Comparison of ENCODE assay signal across 15 cellular contexts in the genomic region with DNA sequence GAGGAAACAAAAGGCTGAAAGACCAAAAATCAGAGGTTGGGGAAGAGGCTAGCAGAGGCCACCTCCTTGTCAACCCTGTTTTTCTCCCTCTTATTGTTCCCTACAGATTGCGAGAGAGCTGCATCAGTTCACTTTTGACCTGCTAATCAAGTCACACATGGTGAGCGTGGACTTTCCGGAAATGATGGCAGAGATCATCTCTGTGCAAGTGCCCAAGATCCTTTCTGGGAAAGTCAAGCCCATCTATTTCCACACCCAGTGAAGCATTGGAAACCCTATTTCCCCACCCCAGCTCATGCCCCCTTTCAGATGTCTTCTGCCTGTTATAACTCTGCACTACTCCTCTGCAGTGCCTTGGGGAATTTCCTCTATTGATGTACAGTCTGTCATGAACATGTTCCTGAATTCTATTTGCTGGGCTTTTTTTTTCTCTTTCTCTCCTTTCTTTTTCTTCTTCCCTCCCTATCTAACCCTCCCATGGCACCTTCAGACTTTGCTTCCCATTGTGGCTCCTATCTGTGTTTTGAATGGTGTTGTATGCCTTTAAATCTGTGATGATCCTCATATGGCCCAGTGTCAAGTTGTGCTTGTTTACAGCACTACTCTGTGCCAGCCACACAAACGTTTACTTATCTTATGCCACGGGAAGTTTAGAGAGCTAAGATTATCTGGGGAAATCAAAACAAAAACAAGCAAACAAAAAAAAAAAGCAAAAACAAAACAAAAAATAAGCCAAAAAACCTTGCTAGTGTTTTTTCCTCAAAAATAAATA.
DNase-seq lines count a peak whose midpoint lies in the region; ATAC-seq and TF ChIP-seq lines count a peak whose summit lies in the region.
"Had no signal": no experiment of that assay in that cellular context is flagged by ENCODE, and none has a peak within 500 bp of the region (broad histone marks: within the 10 kb centered on the region; RNA-seq: fewer than 3 reads in every experiment).

No MANE protein-coding gene starts in this region.

- TF ChIP-seq POLR2A in esophagus muscularis mucosa (IDR thresholded peaks at IDR 0.05; ENCODE audit: low read depth) (no peak), suprapubic skin (IDR thresholded peaks at IDR 0.05) (no peak)

- no peaks in the 10 kb centered on the region for H3K9me3 ChIP-seq in esophagus muscularis mucosa
- no peaks in the 10 kb centered on the region for H3K9me3 ChIP-seq in suprapubic skin

- TF ChIP-seq CTCF in esophagus muscularis mucosa (IDR thresholded peaks at IDR 0.05): no peak
- TF ChIP-seq CTCF in suprapubic skin (IDR thresholded peaks at IDR 0.05): no peak

- no peak overlapping the region for H3K27ac ChIP-seq in esophagus muscularis mucosa (replicated peaks in 1 of 4)
- peak overlapping the region; percentile 64 for H3K27ac ChIP-seq in suprapubic skin

- WGBS in esophagus muscularis mucosa: 67% methylated on average over 5 of the region's 5 CpGs
- WGBS in suprapubic skin: 52% methylated on average over 5 of the region's 5 CpGs

- TF ChIP-seq EP300 in esophagus muscularis mucosa (IDR thresholded peaks at IDR 0.05): no peak
- no peak for TF ChIP-seq EP300 in suprapubic skin (IDR thresholded peaks at IDR 0.05)

- H3K27me3 ChIP-seq in esophagus muscularis mucosa: no peaks in the 10 kb centered on the region
- no peaks in the 10 kb centered on the region for H3K27me3 ChIP-seq in suprapubic skin

- ATAC-seq in Right ventricle myocardium inferior: no peak

- peak; percentile 29 for DNase-seq in CD1c-positive myeloid dendritic cell (ENCODE audit: extremely low spot score)
- peak; percentile 7 for DNase-seq in esophagus muscularis mucosa (ENCODE audit: extremely low spot score)
- peak; percentile 15 for DNase-seq in medulla oblongata (ENCODE audit: extremely low spot score)
- DNase-seq in suprapubic skin (ENCODE audit: low spot score in 2 of 2): no peak
- DNase-seq in NCI-H1048 (lab: John Stamatoyannopoulos, UW): no peak
- no peak for DNase-seq in Right ventricle myocardium inferior (ENCODE audit: missing footprints)
- DNase-seq in epidermal melanocyte (ENCODE audit: insufficient read length, low spot score): no peak
- DNase-seq: GDM1, MM.1S, NCI-H1417 treated with DMSO at 0.1 percent for 48 hours, NCI-H1930, NCI-H2171, NCI-H446, NCI-H69, SHP77 treated with DMSO at 0.1 percent for 48 hours had no signal

- intact Hi-C loops in esophagus muscularis mucosa (cut with DNase I) (no loop called here), Right ventricle myocardium inferior (cut with DNase I) (loop anchor here (5.0 to 10.0 kb wide), 2 partner anchors 59 to 421 kb away; no protein-coding TSS in a partner anchor)

- H3K4me3 ChIP-seq in esophagus muscularis mucosa (no peak overlapping the region), suprapubic skin (no peak overlapping the region)

- H3K36me3 ChIP-seq in esophagus muscularis mucosa: no peaks in the 10 kb centered on the region
- no peaks in the 10 kb centered on the region for H3K36me3 ChIP-seq in suprapubic skin

- peaks cover 0 to 3% (median 0%) of the 10 kb centered on the region in 4 donors for H3K4me1 ChIP-seq in esophagus muscularis mucosa
- H3K4me1 ChIP-seq in suprapubic skin: peaks cover 7% of the 10 kb centered on the region

Comparison
In these comparisons a context has a peak if more than half of its experiments do, and no peak if none do; other contexts are left out.
1. DNase-seq: peak in CD1c-positive myeloid dendritic cell (single experiment), esophagus muscularis mucosa (single experiment) and medulla oblongata (single experiment); none in suprapubic skin (0 of 2), NCI-H1048 (single experiment), Right ventricle myocardium inferior (single experiment) and epidermal melanocyte (single experiment).